In genomic region chr3:63841704-63842103, GRCh38 we compare ENCODE assay signal across 4 cellular contexts. TPM values are rescaled to one million over a fixed set of nuclear protein-coding genes. Genes with fewer than 3 reads are reported as not detected.
"Had no signal": no experiment of that assay in that cellular context is flagged by ENCODE, and none has a peak within 500 bp of the region (broad histone marks: within the 10 kb centered on the region; RNA-seq: fewer than 3 reads in every experiment).

No MANE protein-coding gene starts in this region.

- DNase-seq: GDM1, GF-D8 had no signal

- ATAC-seq: GM12878 had no signal

- H3K4me3 ChIP-seq: GM12878 had no signal

RNA-seq across cellular contexts. Expression of gene C3orf49, which starts 22.6 kb away (rescaled TPM):
- total RNA-seq: G401, GM12878 had no signal
